In the genomic region with DNA sequence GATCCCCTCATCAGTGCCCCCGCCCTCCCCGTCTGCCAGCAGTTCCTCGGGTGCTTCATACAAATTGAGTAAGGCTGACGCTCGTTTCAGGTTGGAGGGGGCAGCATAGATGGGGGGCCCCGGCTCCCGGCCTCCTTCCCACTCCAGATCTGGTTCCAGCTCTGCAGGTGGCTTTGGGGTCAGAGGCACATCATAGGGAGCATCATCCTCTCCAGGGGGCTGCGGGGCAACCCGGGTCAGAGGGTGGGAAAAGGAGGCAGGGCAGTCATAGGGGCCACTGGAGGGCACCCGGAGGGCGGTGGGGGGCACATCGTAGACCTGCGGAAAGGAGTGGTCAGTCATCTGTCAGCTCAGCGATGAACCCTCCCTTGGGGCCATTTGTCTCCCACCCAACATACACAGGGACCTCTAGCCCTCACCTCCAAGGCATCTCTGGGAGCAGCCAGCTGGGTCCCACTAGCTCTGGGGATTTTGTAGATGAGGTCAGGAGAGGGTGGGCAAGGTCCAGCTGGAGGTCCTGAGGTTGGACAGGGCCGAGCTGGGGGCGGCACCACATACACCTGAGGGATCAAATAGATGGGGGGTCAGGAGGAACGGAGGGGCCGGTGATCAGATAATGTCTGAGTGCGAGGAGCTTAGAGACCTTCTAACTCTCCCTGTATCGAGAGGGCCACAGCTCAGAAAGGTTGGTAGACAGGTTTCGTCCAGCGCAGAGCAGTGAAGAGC, we compare ENCODE assay signal across 21 cellular contexts. TPM values are rescaled to one million over a fixed set of nuclear protein-coding genes. Genes with fewer than 3 reads are reported as not detected.
DNase-seq lines count a peak whose midpoint lies in the region; ATAC-seq and TF ChIP-seq lines count a peak whose summit lies in the region.
"Had no signal": no experiment of that assay in that cellular context is flagged by ENCODE, and none has a peak within 500 bp of the region (broad histone marks: within the 10 kb centered on the region; RNA-seq: fewer than 3 reads in every experiment).

No MANE protein-coding gene starts in this region.

- 85% methylated on average over 22 of the region's 22 CpGs for WGBS in right cardiac atrium

- no peaks in the 10 kb centered on the region for H3K36me3 ChIP-seq in CD8-positive, alpha-beta T cell (ENCODE audit: insufficient read depth, low read length)
- H3K36me3 ChIP-seq: BLaER1 treated with 17β-estradiol and CSF1 and Interleukin-3, amounts not matched to agents 10 nM and 100 nM; Peyer's patch had no signal

- H3K9me3 Mint-ChIP-seq in neural crest cell = no peaks in the 10 kb centered on the region
- no peaks in the 10 kb centered on the region for H3K9me3 Mint-ChIP-seq in CD8-positive, alpha-beta T cell

- no peak overlapping the region for H3K27ac ChIP-seq in right cardiac atrium (ENCODE audit: low read length)
- peak overlapping the region in 57 of 59 donors; percentile 26 to 99 (median 87) for H3K27ac ChIP-seq in dorsolateral prefrontal cortex
- peak overlapping the region; percentile 93 for H3K27ac ChIP-seq in temporal lobe (ENCODE audit: low read depth, low read length)
- no peak overlapping the region for H3K27ac ChIP-seq in CD8-positive, alpha-beta T cell (ENCODE audit: low read depth, low read length)
- H3K27ac ChIP-seq: BLaER1 treated with 17β-estradiol and CSF1 and Interleukin-3, amounts not matched to agents 10 nM and 100 nM; KMS-11 had no signal

- no peak for TF ChIP-seq POLR2A in erythroblast (IDR thresholded peaks at IDR 0.05; ENCODE audit: low read length)

- intact Hi-C loops in Right ventricle myocardium inferior (cut with DNase I) (no loop called here), right cardiac atrium (cut with DNase I) (no loop called here), dorsolateral prefrontal cortex (cut with DNase I) (loop anchor here (2.0 to 10.0 kb wide), 3 partner anchors 17 to 105 kb away; a partner anchor contains a TSS)
- intact Hi-C loops in CD8-positive, alpha-beta T cell (cut with DNase I, micrococcal nuclease) = no loop called here

- POLR2A ChIA-PET in CD8-positive, alpha-beta T cell (lab: Charles Lee) = no interaction called here

- peaks cover 13% of the 10 kb centered on the region for H3K36me3 Mint-ChIP-seq in neural crest cell (ENCODE audit: low read depth)
- no peaks in the 10 kb centered on the region for H3K36me3 Mint-ChIP-seq in CD8-positive, alpha-beta T cell

- no peaks in the 10 kb centered on the region for H3K4me1 ChIP-seq in right cardiac atrium (ENCODE audit: control insufficient read depth, insufficient read depth, low read length)
- no peaks in the 10 kb centered on the region for H3K4me1 ChIP-seq in CD8-positive, alpha-beta T cell (ENCODE audit: insufficient read depth, low read length)

- H3K9me3 ChIP-seq in right cardiac atrium (ENCODE audit: control insufficient read depth, low read length) = no peaks in the 10 kb centered on the region
- H3K9me3 ChIP-seq in CD8-positive, alpha-beta T cell (ENCODE audit: low read length) = no peaks in the 10 kb centered on the region
- H3K9me3 ChIP-seq: Peyer's patch had no signal

- no peaks in the 10 kb centered on the region for H3K27me3 ChIP-seq in right cardiac atrium (ENCODE audit: control insufficient read depth, insufficient read depth)
- peaks cover 0 to 18% (median 3%) of the 10 kb centered on the region in 45 donors for H3K27me3 ChIP-seq in dorsolateral prefrontal cortex
- H3K27me3 ChIP-seq in CD8-positive, alpha-beta T cell (ENCODE audit: insufficient read depth, low read length) = peaks cover 7% of the 10 kb centered on the region
- H3K27me3 ChIP-seq: Peyer's patch had no signal

- ATAC-seq in Right ventricle myocardium inferior = no peak
- no peak for ATAC-seq in right cardiac atrium
- ATAC-seq in CD8-positive, alpha-beta T cell = no peak

- peaks cover 2% of the 10 kb centered on the region for H3K27me3 Mint-ChIP-seq in neural crest cell (ENCODE audit: low read depth)
- H3K27me3 Mint-ChIP-seq in CD8-positive, alpha-beta T cell (ENCODE audit: low read depth) = peaks cover 17% of the 10 kb centered on the region

- CTCF ChIA-PET in CD8-positive, alpha-beta T cell (lab: Charles Lee) = interaction anchor here (0.7 to 1.2 kb wide), 2 partner anchors 20 to 32 kb away, joined by 3 to 9 read pairs; no protein-coding TSS in a partner anchor

- H3K4me3 Mint-ChIP-seq in neural crest cell = peak overlapping the region; percentile 66
- H3K4me3 Mint-ChIP-seq in CD8-positive, alpha-beta T cell = no peak overlapping the region

- H3K4me1 Mint-ChIP-seq in neural crest cell = peaks cover 33% of the 10 kb centered on the region
- H3K4me1 Mint-ChIP-seq in CD8-positive, alpha-beta T cell (ENCODE audit: low read depth) = peaks cover 2% of the 10 kb centered on the region

- DNase-seq in Right ventricle myocardium inferior (ENCODE audit: missing footprints) (peak; percentile 40), right cardiac atrium (no peak), dorsolateral prefrontal cortex (no peak), neural crest cell (ENCODE audit: low read depth, low spot score) (no peak), NCI-H82 treated with DMSO at 0.1 percent for 48 hours (lab: John Stamatoyannopoulos, UW; ENCODE audit: unreplicated experiment) (no peak), erythroblast (lab: John Stamatoyannopoulos, UW) (no peak)
- DNase-seq in CD8-positive, alpha-beta T cell = no peak
- DNase-seq: DMS153, EL, MM.1S, NCI-H1105, NCI-H187, NCI-H2171, NCI-H82 had no signal

- H3K4me3 ChIP-seq in right cardiac atrium (ENCODE audit: low read length) = no peak overlapping the region
- H3K4me3 ChIP-seq in dorsolateral prefrontal cortex = peak overlapping the region in 9 of 59 donors; percentile 4 to 47 (median 27)
- H3K4me3 ChIP-seq in CD8-positive, alpha-beta T cell (ENCODE audit: low read depth, low read length) = no peak overlapping the region
- H3K4me3 ChIP-seq: BLaER1 treated with 17β-estradiol and CSF1 and Interleukin-3, amounts not matched to agents 10 nM and 100 nM; Peyer's patch had no signal

- TF ChIP-seq CTCF in dorsolateral prefrontal cortex (IDR thresholded peaks at IDR 0.05 in 54 of 56, conservative IDR thresholded peaks at IDR 0.05 in 2 of 56; ENCODE audit: low read depth in 1 of 56, partially characterized antibody in 56 of 56) (no peak), neural crest cell (conservative IDR thresholded peaks at IDR 0.05) (no peak)
- no peak for TF ChIP-seq CTCF in CD8-positive, alpha-beta T cell (IDR thresholded peaks at IDR 0.05)

- H3K27ac Mint-ChIP-seq in neural crest cell (ENCODE audit: unreplicated experiment) = no peak overlapping the region
- H3K27ac Mint-ChIP-seq in CD8-positive, alpha-beta T cell = no peak overlapping the region

RNA-seq across cellular contexts. Expression of a gene that starts 5.1 kb away (rescaled TPM):
- 4.0 TPM for total RNA-seq in Right ventricle myocardium inferior
- total RNA-seq in right cardiac atrium = 10 to 100 TPM in 1 of 4 donors, 1 to 10 TPM in 3; 6.7 to 10.1 (median 7.8) TPM
- polyA plus RNA-seq in right cardiac atrium = 6.2 TPM
- 100 to 1,000 TPM in 1 of 120 experiments, 10 to 100 TPM in 118, 1 to 10 TPM in 1; 9.3 to 104 (median 26.2) TPM for total RNA-seq in dorsolateral prefrontal cortex
- total RNA-seq in neural crest cell = 100 and 104 TPM in 2 replicates
- 11.1 TPM for total RNA-seq in temporal lobe
- not detected for total RNA-seq in CD8-positive, alpha-beta T cell
- total RNA-seq: A172, H4 had no signal

RNA-seq across cellular contexts. Expression of a gene that starts 7.2 kb away (rescaled TPM):
- total RNA-seq in Right ventricle myocardium inferior (10.1 TPM), right cardiac atrium (10 to 100 TPM; 42.4 to 72.5 (median 55.9) TPM), dorsolateral prefrontal cortex (100 to 1,000 TPM; 238 to 610 (median 461) TPM), neural crest cell (39.4 and 42.4 TPM in 2 replicates), temporal lobe (155 TPM)
- polyA plus RNA-seq in right cardiac atrium = 47.2 TPM
- total RNA-seq in CD8-positive, alpha-beta T cell = 10 to 100 TPM; 12.3 to 13.5 TPM

RNA-seq across cellular contexts. Expression of a gene that starts 12.7 kb away (rescaled TPM):
- total RNA-seq in Right ventricle myocardium inferior (not detected), right cardiac atrium (not detected), dorsolateral prefrontal cortex (under 1 TPM in 3 of 120 experiments, not detected in 117; 0.36 to 0.71 (median 0.44) TPM), neural crest cell (not detected in 2 replicates), temporal lobe (not detected)
- 0.09 TPM for polyA plus RNA-seq in right cardiac atrium
- not detected for total RNA-seq in CD8-positive, alpha-beta T cell
- total RNA-seq: A172, H4, NCI-H460, Peyer's patch had no signal

RNA-seq across cellular contexts. Expression of a gene that starts 17.0 kb away (rescaled TPM):
- total RNA-seq in Right ventricle myocardium inferior = 0.92 TPM
- total RNA-seq in right cardiac atrium = 1 to 10 TPM in 3 of 4 donors, under 1 TPM in 1; 0.36 to 1.4 (median 1.2) TPM
- polyA plus RNA-seq in right cardiac atrium = 13.9 TPM
- 100 to 1,000 TPM in 13 of 120 experiments, 10 to 100 TPM in 104, 1 to 10 TPM in 3; 8.5 to 244 (median 46.0) TPM for total RNA-seq in dorsolateral prefrontal cortex
- 2.0 and 3.1 TPM in 2 replicates for total RNA-seq in neural crest cell
- total RNA-seq in temporal lobe = 1.5 TPM
- not detected for total RNA-seq in CD8-positive, alpha-beta T cell
- total RNA-seq: A172, H4, NCI-H460, Peyer's patch had no signal

RNA-seq across cellular contexts. Expression of a gene that starts 38.6 kb away (rescaled TPM):
- total RNA-seq in Right ventricle myocardium inferior (73.7 TPM), right cardiac atrium (10 to 100 TPM; 93.6 to 97.9 (median 96.4) TPM), dorsolateral prefrontal cortex (100 to 1,000 TPM; 124 to 236 (median 157) TPM), neural crest cell (375 and 379 TPM in 2 replicates), temporal lobe (38.6 TPM)
- polyA plus RNA-seq in right cardiac atrium = 107 TPM
- 100 to 1,000 TPM; 186 to 191 TPM for total RNA-seq in CD8-positive, alpha-beta T cell

Comparison
In these comparisons a context has a peak if more than half of its experiments do, and no peak if none do; other contexts are left out.
1. H3K27ac ChIP-seq: peak in dorsolateral prefrontal cortex (57 of 59) and temporal lobe (single experiment); none in right cardiac atrium (single experiment) and CD8-positive, alpha-beta T cell (single experiment).
2. intact Hi-C loops: an anchor here in dorsolateral prefrontal cortex (2.0 to 10.0 kb wide); none called in Right ventricle myocardium inferior, right cardiac atrium and CD8-positive, alpha-beta T cell.